ENCODE assay signal across 2 cellular contexts in genomic region chr16:12901204-12901596, GRCh38.
TF ChIP-seq lines count a peak whose summit lies in the region.

No MANE protein-coding gene starts in this region.

TF ChIP-seq in SK-N-SH, 30 proteins besides CTCF, POLR2A, EP300 and RAD21 (continued from another document):
- TF ChIP-seq ZBTB33 (IDR thresholded peaks at IDR 0.05; ENCODE audit: borderline replicate concordance, low read depth) (no peak), PBX3 (IDR thresholded peaks at IDR 0.05) (no peak), RFX5 (IDR thresholded peaks at IDR 0.05; ENCODE audit: low read length) (no peak), MXI1 (IDR thresholded peaks at IDR 0.05; ENCODE audit: low read depth, low read length) (no peak), RXRA (IDR thresholded peaks at IDR 0.05; ENCODE audit: borderline replicate concordance, low read depth) (no peak), MAX (IDR thresholded peaks at IDR 0.05; ENCODE audit: low read depth) (no peak), SIN3A (IDR thresholded peaks at IDR 0.05; ENCODE audit: borderline replicate concordance, low read depth, low read length) (no peak)

TF ChIP-seq in SK-N-SH treated with all-trans-retinoic acid at 6 μM for 48 hours, 23 proteins besides CTCF, POLR2A, EP300 and RAD21 (continued from another document):
- TF ChIP-seq, protein P1, sequence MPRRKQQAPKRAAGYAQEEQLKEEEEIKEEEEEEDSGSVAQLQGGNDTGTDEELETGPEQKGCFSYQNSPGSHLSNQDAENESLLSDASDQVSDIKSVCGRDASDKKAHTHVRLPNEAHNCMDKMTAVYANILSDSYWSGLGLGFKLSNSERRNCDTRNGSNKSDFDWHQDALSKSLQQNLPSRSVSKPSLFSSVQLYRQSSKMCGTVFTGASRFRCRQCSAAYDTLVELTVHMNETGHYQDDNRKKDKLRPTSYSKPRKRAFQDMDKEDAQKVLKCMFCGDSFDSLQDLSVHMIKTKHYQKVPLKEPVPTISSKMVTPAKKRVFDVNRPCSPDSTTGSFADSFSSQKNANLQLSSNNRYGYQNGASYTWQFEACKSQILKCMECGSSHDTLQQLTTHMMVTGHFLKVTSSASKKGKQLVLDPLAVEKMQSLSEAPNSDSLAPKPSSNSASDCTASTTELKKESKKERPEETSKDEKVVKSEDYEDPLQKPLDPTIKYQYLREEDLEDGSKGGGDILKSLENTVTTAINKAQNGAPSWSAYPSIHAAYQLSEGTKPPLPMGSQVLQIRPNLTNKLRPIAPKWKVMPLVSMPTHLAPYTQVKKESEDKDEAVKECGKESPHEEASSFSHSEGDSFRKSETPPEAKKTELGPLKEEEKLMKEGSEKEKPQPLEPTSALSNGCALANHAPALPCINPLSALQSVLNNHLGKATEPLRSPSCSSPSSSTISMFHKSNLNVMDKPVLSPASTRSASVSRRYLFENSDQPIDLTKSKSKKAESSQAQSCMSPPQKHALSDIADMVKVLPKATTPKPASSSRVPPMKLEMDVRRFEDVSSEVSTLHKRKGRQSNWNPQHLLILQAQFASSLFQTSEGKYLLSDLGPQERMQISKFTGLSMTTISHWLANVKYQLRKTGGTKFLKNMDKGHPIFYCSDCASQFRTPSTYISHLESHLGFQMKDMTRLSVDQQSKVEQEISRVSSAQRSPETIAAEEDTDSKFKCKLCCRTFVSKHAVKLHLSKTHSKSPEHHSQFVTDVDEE (CRISPR knock-in tag; IDR thresholded peaks at IDR 0.05): no peak
- TF ChIP-seq, protein P2, sequence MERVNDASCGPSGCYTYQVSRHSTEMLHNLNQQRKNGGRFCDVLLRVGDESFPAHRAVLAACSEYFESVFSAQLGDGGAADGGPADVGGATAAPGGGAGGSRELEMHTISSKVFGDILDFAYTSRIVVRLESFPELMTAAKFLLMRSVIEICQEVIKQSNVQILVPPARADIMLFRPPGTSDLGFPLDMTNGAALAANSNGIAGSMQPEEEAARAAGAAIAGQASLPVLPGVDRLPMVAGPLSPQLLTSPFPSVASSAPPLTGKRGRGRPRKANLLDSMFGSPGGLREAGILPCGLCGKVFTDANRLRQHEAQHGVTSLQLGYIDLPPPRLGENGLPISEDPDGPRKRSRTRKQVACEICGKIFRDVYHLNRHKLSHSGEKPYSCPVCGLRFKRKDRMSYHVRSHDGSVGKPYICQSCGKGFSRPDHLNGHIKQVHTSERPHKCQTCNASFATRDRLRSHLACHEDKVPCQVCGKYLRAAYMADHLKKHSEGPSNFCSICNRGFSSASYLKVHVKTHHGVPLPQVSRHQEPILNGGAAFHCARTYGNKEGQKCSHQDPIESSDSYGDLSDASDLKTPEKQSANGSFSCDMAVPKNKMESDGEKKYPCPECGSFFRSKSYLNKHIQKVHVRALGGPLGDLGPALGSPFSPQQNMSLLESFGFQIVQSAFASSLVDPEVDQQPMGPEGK (CRISPR knock-in tag; IDR thresholded peaks at IDR 0.05; ENCODE audit: borderline replicate concordance): no peak
- no peak for TF ChIP-seq CREB5 (CRISPR knock-in tag; IDR thresholded peaks at IDR 0.05; ENCODE audit: low read depth)
- TF ChIP-seq ARNTL (CRISPR knock-in tag; IDR thresholded peaks at IDR 0.05; ENCODE audit: borderline replicate concordance, low read depth): no peak
- no peak for TF ChIP-seq ISL1 (CRISPR knock-in tag; IDR thresholded peaks at IDR 0.05)
- no peak for TF ChIP-seq TOX (CRISPR knock-in tag; IDR thresholded peaks at IDR 0.05; ENCODE audit: borderline replicate concordance)
- no peak for TF ChIP-seq TCF4 (CRISPR knock-in tag; IDR thresholded peaks at IDR 0.05; ENCODE audit: borderline replicate concordance)
- TF ChIP-seq ZC3H10 (CRISPR knock-in tag; IDR thresholded peaks at IDR 0.05): no peak
- TF ChIP-seq ZNF70 (CRISPR knock-in tag; IDR thresholded peaks at IDR 0.05): no peak
TF ChIP-seq in SK-N-SH treated with all-trans-retinoic acid at 6 μM for 48 hours: peak in this region for 0.
